17 cellular contexts compared by ENCODE assay signal in genomic region chr9:17839744-17840143, GRCh38.
"Had no signal": no experiment of that assay in that cellular context is flagged by ENCODE, and none has a peak within 500 bp of the region (broad histone marks: within the 10 kb centered on the region; RNA-seq: fewer than 3 reads in every experiment).

No MANE protein-coding gene starts in this region.

- H3K27ac ChIP-seq: epithelial cell of prostate, neural progenitor cell, right lobe of liver, suprapubic skin had no signal

- H3K27me3 ChIP-seq: neural progenitor cell, right lobe of liver, suprapubic skin had no signal

- H3K36me3 ChIP-seq: neural progenitor cell, right lobe of liver, suprapubic skin had no signal

- H3K4me1 ChIP-seq: neural progenitor cell, right lobe of liver, suprapubic skin had no signal

- H3K4me3 ChIP-seq: lung, neural progenitor cell, right lobe of liver, smooth muscle cell, suprapubic skin had no signal

- DNase-seq: activated CD4-positive, alpha-beta memory T cell treated with anti-CD3 and anti-CD28 coated beads, Interleukin-2, amount 10 ng/mL, durations not matched to agents 7 days and 5 days; activated CD4-positive, alpha-beta T cell treated with anti-CD3 and anti-CD28 coated beads for 4 hours; activated effector memory CD4-positive, alpha-beta T cell treated with Interleukin-2 at 50 U/mL for 16 hours; activated naive CD4-positive, alpha-beta T cell treated with anti-CD3 and anti-CD28 coated beads, Interleukin-2, amount 50 U/mL, for 16 hours; activated T-cell treated with anti-CD3 and anti-CD28 coated beads, Interleukin-2, amount 50 U/mL, for 24 hours; dermis blood vessel endothelial cell; foreskin melanocyte; head of caudate nucleus; left colon; midbrain; right lobe of liver; stimulated activated naive CD8-positive, alpha-beta T cell treated with anti-CD3 and anti-CD28 coated beads, Interleukin-15, Interleukin-2, amounts not matched to agents 100 U/mL and 50 U/mL, for 24 hours had no signal

- H3K9me3 ChIP-seq: right lobe of liver had no signal
